Comparison of ENCODE assay signal across 11 cellular contexts in the genomic region with DNA sequence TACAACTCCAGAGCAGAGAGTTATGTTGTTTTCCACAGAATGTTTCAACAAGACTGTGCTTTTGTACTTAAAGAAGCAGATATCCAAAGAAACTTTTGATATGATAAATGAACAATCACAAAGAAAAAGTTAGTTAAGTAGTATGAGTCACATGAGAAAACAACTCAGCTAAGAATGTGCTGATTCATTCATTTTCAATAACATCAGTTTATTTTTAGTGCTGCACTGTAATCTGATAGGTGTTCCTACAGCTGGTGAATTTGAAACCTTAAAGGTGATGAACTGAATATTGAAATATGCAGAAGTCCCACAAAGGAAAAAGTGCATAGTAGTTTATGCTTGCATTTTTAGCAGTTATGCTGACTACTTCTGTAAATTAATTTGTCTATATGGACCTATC.
DNase-seq lines count a peak whose midpoint lies in the region; ATAC-seq and TF ChIP-seq lines count a peak whose summit lies in the region.
"Had no signal": no experiment of that assay in that cellular context is flagged by ENCODE, and none has a peak within 500 bp of the region (broad histone marks: within the 10 kb centered on the region; RNA-seq: fewer than 3 reads in every experiment).

No MANE protein-coding gene starts in this region.

- in situ Hi-C loops in astrocyte of the cerebellum (cut with HindIII; ENCODE audit: low sequenced_read_pairs) = no loop called here

- no peak overlapping the region for H3K4me3 ChIP-seq in AG09309 (ENCODE audit: control insufficient read depth, low read depth, low read length)
- H3K4me3 ChIP-seq in astrocyte of the cerebellum (ENCODE audit: low read depth, low read length) = no peak overlapping the region
- H3K4me3 ChIP-seq in Peyer's patch = no peak overlapping the region
- H3K4me3 ChIP-seq: ovary had no signal

- TF ChIP-seq POLR2A in Peyer's patch (IDR thresholded peaks at IDR 0.05) (no peak), GM18505 (IDR thresholded peaks at IDR 0.05; ENCODE audit: borderline replicate concordance, extremely low read depth, insufficient read depth, insufficient read length) (no peak)

- no peaks in the 10 kb centered on the region for H3K36me3 ChIP-seq in Peyer's patch
- H3K36me3 ChIP-seq: ovary had no signal

- H3K4me1 ChIP-seq in Peyer's patch = no peaks in the 10 kb centered on the region

- no peaks in the 10 kb centered on the region for H3K27me3 ChIP-seq in Peyer's patch
- H3K27me3 ChIP-seq: ovary had no signal

- no peak overlapping the region for H3K27ac ChIP-seq in Peyer's patch
- H3K27ac ChIP-seq: ovary had no signal

- peak; percentile 58 for ATAC-seq in HG03432 (IDR thresholded peaks at IDR 0.05; ENCODE audit: unreplicated experiment)
- ATAC-seq in GM18505 (IDR thresholded peaks at IDR 0.05; ENCODE audit: unreplicated experiment) = no peak
- ATAC-seq: activated naive CD8-positive, alpha-beta T cell treated with anti-CD3 and anti-CD28 coated beads, Interleukin-2, amount 50 U/mL, for 24 hours had no signal

- TF ChIP-seq CTCF in AG09309 (IDR thresholded peaks at IDR 0.05; ENCODE audit: control insufficient read depth, insufficient read depth, low read depth, low read length, missing control alignments) (no peak), astrocyte of the cerebellum (IDR thresholded peaks at IDR 0.05; ENCODE audit: low read depth, low read length, missing control alignments) (no peak), Peyer's patch (IDR thresholded peaks at IDR 0.05) (no peak)

- DNase-seq in AG09309 (ENCODE audit: low read depth) = peak; percentile 37
- DNase-seq in astrocyte of the cerebellum (ENCODE audit: low read depth) = peak; percentile 78
- DNase-seq in kidney tubule cell (ENCODE audit: low spot score) = peak; percentile 52
- DNase-seq in NCI-H1092 (lab: John Stamatoyannopoulos, UW) = no peak
- no peak for DNase-seq in Peyer's patch
- DNase-seq in HUDEP-2 (lab: John Stamatoyannopoulos, UW; ENCODE audit: unreplicated experiment in 76 of 76) = no peak
- DNase-seq: activated naive CD8-positive, alpha-beta T cell treated with anti-CD3 and anti-CD28 coated beads, Interleukin-2, amount 50 U/mL, for 24 hours; Calu3; ovary had no signal

- no peaks in the 10 kb centered on the region for H3K9me3 ChIP-seq in Peyer's patch
- H3K9me3 ChIP-seq: ovary had no signal

Comparison
In these comparisons a context has a peak if more than half of its experiments do, and no peak if none do; other contexts are left out.
1. DNase-seq: peak in AG09309 (single experiment), astrocyte of the cerebellum (single experiment) and kidney tubule cell (single experiment); none in NCI-H1092 (single experiment), Peyer's patch (0 of 3) and HUDEP-2 (0 of 76).